Comparison of ENCODE assay signal across 8 cellular contexts in genomic region chr17:18681767-18682571, GRCh38. TPM values are rescaled to one million over a fixed set of nuclear protein-coding genes. Genes with fewer than 3 reads are reported as not detected.
A peak's percentile ranks its signal among the peaks of the same experiment; 100 is the strongest.
DNase-seq lines count a peak whose midpoint lies in the region; ATAC-seq and TF ChIP-seq lines count a peak whose summit lies in the region.
"Not testable (repeated sequence)": the region's sequence is repeated elsewhere in the genome, so short reads cannot be mapped to it uniquely, and the experiment has no call there.

Gene FOXO3B (minus strand): TSS chr17:18682314. CDS start chr17:18681651, 663 bp downstream.

- not testable (repeated sequence) for H3K9me3 ChIP-seq in CD8-positive, alpha-beta T cell (ENCODE audit: low read length); endocrine pancreas (ENCODE audit: control insufficient read depth, low read length)

- intact Hi-C loops in CD8-positive, alpha-beta T cell (cut with DNase I, micrococcal nuclease): not testable (repeated sequence)

- POLR2A ChIA-PET in CD8-positive, alpha-beta T cell (lab: Charles Lee): not testable (repeated sequence)

- H3K4me1 ChIP-seq in CD8-positive, alpha-beta T cell (ENCODE audit: insufficient read depth, low read length); endocrine pancreas (ENCODE audit: control insufficient read depth, insufficient read depth, low read length): not testable (repeated sequence)

- not testable (repeated sequence) for H3K27me3 ChIP-seq in CD8-positive, alpha-beta T cell (ENCODE audit: insufficient read depth, low read length); endocrine pancreas (ENCODE audit: control insufficient read depth, insufficient read depth, low read length)

- not testable (repeated sequence) for H3K27me3 Mint-ChIP-seq in CD8-positive, alpha-beta T cell (ENCODE audit: low read depth); activated CD8-positive, alpha-beta memory T cell treated with anti-CD3 and anti-CD28 coated beads, Interleukin-2, amount 10 ng/mL, durations not matched to agents 7 days and 5 days

- peaks cover 19% of the 10 kb centered on the region for H3K4me1 Mint-ChIP-seq in CD8-positive, alpha-beta T cell (ENCODE audit: low read depth)
- H3K4me1 Mint-ChIP-seq in activated CD8-positive, alpha-beta memory T cell treated with anti-CD3 and anti-CD28 coated beads, Interleukin-2, amount 10 ng/mL, durations not matched to agents 7 days and 5 days: not testable (repeated sequence)

- peaks cover 15% of the 10 kb centered on the region for H3K36me3 Mint-ChIP-seq in CD8-positive, alpha-beta T cell
- peaks cover 15% of the 10 kb centered on the region for H3K36me3 Mint-ChIP-seq in activated CD8-positive, alpha-beta memory T cell treated with anti-CD3 and anti-CD28 coated beads, Interleukin-2, amount 10 ng/mL, durations not matched to agents 7 days and 5 days

- CTCF ChIA-PET in CD8-positive, alpha-beta T cell (lab: Charles Lee): not testable (repeated sequence)
- CTCF ChIA-PET in activated CD8-positive, alpha-beta memory T cell treated with anti-CD3 and anti-CD28 coated beads, Interleukin-2, amount 10 ng/mL, durations not matched to agents 7 days and 5 days (lab: Charles Lee): interaction anchor here (1.2 kb wide), 1 partner anchor 56 kb away, joined by 3 read pairs; no protein-coding TSS in a partner anchor

- not testable (repeated sequence) for TF ChIP-seq CTCF in CD8-positive, alpha-beta T cell (IDR thresholded peaks at IDR 0.05)

- peak within 1 kb of the TSS; percentile 38 for H3K9ac ChIP-seq in endocrine pancreas (ENCODE audit: control insufficient read depth, insufficient read depth, low read length)

- H3K4me3 ChIP-seq in CD8-positive, alpha-beta T cell (ENCODE audit: low read depth, low read length): peak within 1 kb of the TSS; percentile 55
- H3K4me3 ChIP-seq in endocrine pancreas (ENCODE audit: control insufficient read depth, insufficient read depth, low read length): peak within 1 kb of the TSS; percentile 62

- not testable (repeated sequence) for H3K9me3 Mint-ChIP-seq in CD8-positive, alpha-beta T cell; activated CD8-positive, alpha-beta memory T cell treated with anti-CD3 and anti-CD28 coated beads, Interleukin-2, amount 10 ng/mL, durations not matched to agents 7 days and 5 days (ENCODE audit: low read depth)

- peak in 6 of 7 experiments; percentile 39 to 88 (median 70) for DNase-seq in CD8-positive, alpha-beta T cell
- DNase-seq in HK-2 (ENCODE audit: unreplicated experiment) (peak; percentile 90), lung microvascular endothelial cell (ENCODE audit: low read depth in 2 of 2) (peak; percentile 81 to 90)
- peak; percentile 5 for DNase-seq in NK-92 treated with Interleukin-12 subunit alpha and Interleukin-12 subunit beta, amount 100 ng/mL, for 24 hours (lab: John Stamatoyannopoulos, UW)
- DNase-seq in activated CD8-positive, alpha-beta memory T cell treated with anti-CD3 and anti-CD28 coated beads, Interleukin-2, amount 10 ng/mL, durations not matched to agents 7 days and 5 days: peak; percentile 86
- DNase-seq in stimulated activated CD4-positive, alpha-beta T cell treated with anti-CD3 and anti-CD28 coated beads, Interleukin-4, amount 100 ng/mL, for 48 hours (ENCODE audit: low read depth in 2 of 2): peak; percentile 43 to 53

- ATAC-seq in CD8-positive, alpha-beta T cell: peak; percentile 95
- peak; percentile 88 for ATAC-seq in GM21360 (IDR thresholded peaks at IDR 0.05; ENCODE audit: unreplicated experiment)
- peak; percentile 94 for ATAC-seq in activated CD8-positive, alpha-beta memory T cell treated with anti-CD3 and anti-CD28 coated beads, Interleukin-2, amount 10 ng/mL, durations not matched to agents 7 days and 5 days

- peak within 1 kb of the TSS; percentile 98 for H3K4me3 Mint-ChIP-seq in CD8-positive, alpha-beta T cell
- H3K4me3 Mint-ChIP-seq in activated CD8-positive, alpha-beta memory T cell treated with anti-CD3 and anti-CD28 coated beads, Interleukin-2, amount 10 ng/mL, durations not matched to agents 7 days and 5 days: peak within 1 kb of the TSS; percentile 79

- H3K27ac Mint-ChIP-seq in CD8-positive, alpha-beta T cell: peak within 1 kb of the TSS; percentile 87
- peak within 1 kb of the TSS; percentile 79 for H3K27ac Mint-ChIP-seq in activated CD8-positive, alpha-beta memory T cell treated with anti-CD3 and anti-CD28 coated beads, Interleukin-2, amount 10 ng/mL, durations not matched to agents 7 days and 5 days

- H3K36me3 ChIP-seq in CD8-positive, alpha-beta T cell (ENCODE audit: insufficient read depth, low read length); endocrine pancreas (ENCODE audit: control insufficient read depth, insufficient read depth, low read length): not testable (repeated sequence)

- H3K27ac ChIP-seq in CD8-positive, alpha-beta T cell (ENCODE audit: low read depth, low read length): peak within 1 kb of the TSS; percentile 23

RNA-seq across cellular contexts. Expression of gene FOXO3B, which starts in this region (rescaled TPM):
- 1 to 10 TPM; 4.3 to 5.7 TPM for total RNA-seq in CD8-positive, alpha-beta T cell
- total RNA-seq in activated CD8-positive, alpha-beta memory T cell treated with anti-CD3 and anti-CD28 coated beads, Interleukin-2, amount 10 ng/mL, durations not matched to agents 7 days and 5 days: 1 to 10 TPM; 2.6 to 3.0 TPM
- 1.4 and 1.5 TPM in 2 replicates for total RNA-seq in lung microvascular endothelial cell

Comparison
In these comparisons a context has a peak if more than half of its experiments do, and no peak if none do; other contexts are left out.
1. Peak in every context shown above with its lines: DNase-seq, ATAC-seq, H3K4me3 ChIP-seq and H3K27ac ChIP-seq.
2. DNase-seq: peak in every context shown above with its lines; median percentile 90 in HK-2; 86 in activated CD8-positive, alpha-beta memory T cell treated with anti-CD3 and anti-CD28 coated beads, Interleukin-2, amount 10 ng/mL, durations not matched to agents 7 days and 5 days; 86 in lung microvascular endothelial cell; 70 in CD8-positive, alpha-beta T cell; 48 in stimulated activated CD4-positive, alpha-beta T cell treated with anti-CD3 and anti-CD28 coated beads, Interleukin-4, amount 100 ng/mL, for 48 hours; 5 in NK-92 treated with Interleukin-12 subunit alpha and Interleukin-12 subunit beta, amount 100 ng/mL, for 24 hours.